In genomic region chr2:237904806-237905599, GRCh38 we compare ENCODE assay signal across 8 cellular contexts. TPM values are rescaled to one million over a fixed set of nuclear protein-coding genes. Genes with fewer than 3 reads are reported as not detected.
DNase-seq lines count a peak whose midpoint lies in the region; ATAC-seq, FAIRE-seq and TF ChIP-seq lines count a peak whose summit lies in the region.

No MANE protein-coding gene starts in this region.

- H3K9me3 ChIP-seq in liver (ENCODE audit: control insufficient read depth in 4 of 4, low read length in 3 of 4), result no peaks in the 10 kb centered on the region
- H3K9me3 ChIP-seq in HepG2 (ENCODE audit: low read length), result no peaks in the 10 kb centered on the region
- peaks cover 0 to 6% of the 10 kb centered on the region in 2 donors for H3K9me3 ChIP-seq in transverse colon

- H3K27ac ChIP-seq in liver (ENCODE audit: low read depth in 1 of 2, low read length in 2 of 2), result peak overlapping the region in 1 of 2 donors; percentile 39
- no peak overlapping the region for H3K27ac ChIP-seq in HepG2 (ENCODE audit: extremely low read length, insufficient read depth, low read length)
- peak overlapping the region; percentile 54 to 83 (median 68) for H3K27ac ChIP-seq in transverse colon

- H3K27me3 Mint-ChIP-seq in activated naive CD8-positive, alpha-beta T cell treated with anti-CD3 and anti-CD28 coated beads, Interleukin-2, amount 50 U/mL, for 24 hours, result no peaks in the 10 kb centered on the region

- no peak for FAIRE-seq in HepG2 (lab: Jason Lieb, UNC)

- WGBS in liver, result 68% methylated on average over 16 of the region's 16 CpGs
- 37% methylated on average over 16 of the region's 16 CpGs for WGBS in HepG2 (ENCODE audit: low lambda C conversion rate)
- 30 to 34% methylated on average over 7 to 16 of the region's 16 CpGs for WGBS in transverse colon (ENCODE audit: low coverage in 1 of 2), 2 donors

- H3K79me2 ChIP-seq in HepG2 (ENCODE audit: insufficient read depth, low read length), result no peaks in the 10 kb centered on the region

- H3K36me3 Mint-ChIP-seq in activated naive CD8-positive, alpha-beta T cell treated with anti-CD3 and anti-CD28 coated beads, Interleukin-2, amount 50 U/mL, for 24 hours (ENCODE audit: low read depth), result peaks cover 3% of the 10 kb centered on the region

- intact Hi-C loops in HepG2 (cut with micrococcal nuclease; ENCODE audit: unreplicated experiment) (no loop called here), transverse colon (cut with DNase I; ENCODE audit: low total_unique reads) (no loop called here)

- POLR2A ChIA-PET in HepG2 (lab: Yijun Ruan, JAX), result no interaction called here

- DNase-seq in HepG2 (ENCODE audit: low spot score), result no peak
- DNase-seq in activated naive CD8-positive, alpha-beta T cell treated with anti-CD3 and anti-CD28 coated beads, Interleukin-2, amount 50 U/mL, for 24 hours, result peak; percentile 55
- no peak for DNase-seq in left lobe of liver (ENCODE audit: low spot score)
- DNase-seq in transverse colon, result peak; percentile 24
- DNase-seq in NCI-H774 (lab: John Stamatoyannopoulos, UW), result no peak
- DNase-seq in stimulated activated CD4-positive, alpha-beta T cell treated with anti-CD3 and anti-CD28 coated beads, Interleukin-1b, Interleukin-23, amount 100 ng/mL, for 48 hours, result no peak
- DNase-seq in NAMALWA (ENCODE audit: low spot score), result no peak

- no peaks in the 10 kb centered on the region for H4K20me1 ChIP-seq in HepG2 (ENCODE audit: insufficient read depth, low read length)

- H3K4me3 ChIP-seq in liver (ENCODE audit: low read depth in 1 of 3, low read length in 3 of 3) (no peak overlapping the region), HepG2 (replicated peaks in 1 of 3; ENCODE audit: insufficient read depth in 1 of 3, low read depth in 2 of 3, low read length in 3 of 3) (no peak overlapping the region), transverse colon (no peak overlapping the region)

- TF ChIP-seq EP300 in HepG2 (IDR thresholded peaks at IDR 0.05; ENCODE audit: low read depth in 2 of 2, low read length in 2 of 2) (no peak), HepG2 (CRISPR knock-in tag; IDR thresholded peaks at IDR 0.05; ENCODE audit: borderline replicate concordance) (no peak), transverse colon (IDR thresholded peaks at IDR 0.05; ENCODE audit: low read depth) (peak; percentile 71)

- no peak for TF ChIP-seq RAD21 in liver (IDR thresholded peaks at IDR 0.05)
- TF ChIP-seq RAD21 in HepG2 (CRISPR knock-in tag; IDR thresholded peaks at IDR 0.05), result no peak

- H3K9me3 Mint-ChIP-seq in activated naive CD8-positive, alpha-beta T cell treated with anti-CD3 and anti-CD28 coated beads, Interleukin-2, amount 50 U/mL, for 24 hours, result peaks cover 11% of the 10 kb centered on the region

- H3K27me3 ChIP-seq in liver (ENCODE audit: control insufficient read depth in 4 of 4, insufficient read depth in 4 of 4, low read length in 3 of 4) (no peaks in the 10 kb centered on the region), HepG2 (ENCODE audit: control insufficient read depth in 1 of 2, insufficient read depth in 2 of 2, low read length in 2 of 2) (peaks cover 3 to 23% of the 10 kb centered on the region in 2 experiments; a peak in 3 of 5 replicates), transverse colon (no peaks in the 10 kb centered on the region)

- TF ChIP-seq CTCF in liver (IDR thresholded peaks at IDR 0.05; ENCODE audit: low read depth, low read length, missing input control) (no peak), HepG2 (CRISPR knock-in tag; IDR thresholded peaks at IDR 0.05) (no peak), transverse colon (IDR thresholded peaks at IDR 0.05) (no peak)

- H3K4me3 Mint-ChIP-seq in activated naive CD8-positive, alpha-beta T cell treated with anti-CD3 and anti-CD28 coated beads, Interleukin-2, amount 50 U/mL, for 24 hours, result peak overlapping the region; percentile 57

- CTCF ChIA-PET in HepG2 (lab: Yijun Ruan, JAX; ENCODE audit: low intra/inter-chr PET ratio, low total read pairs), result no interaction called here

- no TSS peak for BruUV-seq in HepG2 (replicated peaks; lab: Mats Ljungman, UMichigan)

- in situ Hi-C loops in HepG2 (cut with HindIII; ENCODE audit: extremely low pct_ligation_motif_present, low pct_unique_long_range_greater_than_20kb) (no loop called here), transverse colon (cut with MboI; ENCODE audit: low pct_ligation_motif_present in 1 of 4, low pct_unique_long_range_greater_than_20kb in 1 of 4, low sequenced_read_pairs in 3 of 4) (no loop called here)

- H3K9ac ChIP-seq in liver (ENCODE audit: low read depth in 1 of 2, low read length in 2 of 2) (no peak overlapping the region), HepG2 (ENCODE audit: insufficient read depth, low read depth, low read length) (no peak overlapping the region)

- peaks cover 45% of the 10 kb centered on the region for H3K4me1 Mint-ChIP-seq in activated naive CD8-positive, alpha-beta T cell treated with anti-CD3 and anti-CD28 coated beads, Interleukin-2, amount 50 U/mL, for 24 hours

- H3K4me1 ChIP-seq in liver (ENCODE audit: control insufficient read depth in 4 of 4, insufficient read depth in 4 of 4, low read length in 3 of 4) (no peaks in the 10 kb centered on the region), HepG2 (ENCODE audit: insufficient read depth, low read length) (no peaks in the 10 kb centered on the region), transverse colon (peaks cover 0 to 8% (median 3%) of the 10 kb centered on the region in 4 donors)

- ATAC-seq in HepG2, result no peak
- ATAC-seq in activated naive CD8-positive, alpha-beta T cell treated with anti-CD3 and anti-CD28 coated beads, Interleukin-2, amount 50 U/mL, for 24 hours, result peak; percentile 34
- peak; percentile 38 for ATAC-seq in left lobe of liver

- TF ChIP-seq POLR2A in HepG2 (IDR thresholded peaks at IDR 0.05; ENCODE audit: insufficient read depth in 1 of 2, low read depth in 2 of 2, low read length in 2 of 2) (no peak), transverse colon (IDR thresholded peaks at IDR 0.05) (no peak)

- no peak overlapping the region for H2AFZ ChIP-seq in HepG2 (ENCODE audit: low read length)

- peak overlapping the region; percentile 82 for H3K27ac Mint-ChIP-seq in activated naive CD8-positive, alpha-beta T cell treated with anti-CD3 and anti-CD28 coated beads, Interleukin-2, amount 50 U/mL, for 24 hours

- H3K36me3 ChIP-seq in liver (ENCODE audit: control insufficient read depth in 4 of 4, insufficient read depth in 3 of 4, low read depth in 1 of 4, low read length in 3 of 4) (no peaks in the 10 kb centered on the region), HepG2 (replicated peaks in 1 of 2; ENCODE audit: control insufficient read depth in 1 of 2, insufficient read depth in 2 of 2, low read length in 2 of 2) (no peaks in the 10 kb centered on the region), transverse colon (no peaks in the 10 kb centered on the region)

- no peak overlapping the region for H3K4me2 ChIP-seq in HepG2 (ENCODE audit: low read depth, low read length)

TF ChIP-seq in HepG2, 621 proteins besides CTCF, POLR2A, EP300 and RAD21 (continues in another document):
- TF ChIP-seq DPF2 (CRISPR knock-in tag; IDR thresholded peaks at IDR 0.05; ENCODE audit: borderline replicate concordance, low read depth), result no peak

RNA-seq across cellular contexts. Expression of gene RAMP1, which starts 45.6 kb away (rescaled TPM):
- total RNA-seq in liver (10 to 100 TPM in 1 of 2 donors, 1 to 10 TPM in 1; 3.1 to 17.8 TPM), HepG2 (2016; rRNA removed; fragmentation: Illumina TruSeq; extraction: Trizol) (0.29 TPM in 1 of 2 replicates, not detected in the other), left lobe of liver (10.0 TPM), transverse colon (100 to 1,000 TPM in 2 of 4 donors, 10 to 100 TPM in 2; 47.5 to 158 (median 95.7) TPM)
- polyA plus RNA-seq in liver (100 to 1,000 TPM in 1 of 2 donors, 10 to 100 TPM in 1; 29.2 to 129 TPM), HepG2 (2011; rRNA removed) (0.61 and 1.9 TPM in 2 replicates)
- total RNA-seq in HepG2 (2016; cell fraction: cytosol; rRNA removed; fragmentation: Illumina TruSeq; extraction: Trizol; ENCODE audit: low read depth), result not detected in 2 replicates
- total RNA-seq in HepG2 (2016; cell fraction: insoluble cytoplasmic fraction; rRNA removed; fragmentation: Illumina TruSeq; extraction: Trizol), result 0.17 TPM in 1 of 2 replicates, not detected in the other
- 0.19 TPM in 1 of 2 replicates, not detected in the other for total RNA-seq in HepG2 (2016; cell fraction: membrane; rRNA removed; fragmentation: Illumina TruSeq; extraction: Trizol)
- not detected in 2 replicates for total RNA-seq in HepG2 (2016; cell fraction: nucleus; rRNA removed; fragmentation: Illumina TruSeq; extraction: Trizol)
- polyA plus RNA-seq in HepG2 (2011; cell fraction: cytosol; rRNA removed), result 0.83 and 1.1 TPM in 2 replicates
- 0.68 and 1.2 TPM in 2 replicates for polyA plus RNA-seq in HepG2 (2011; cell fraction: nucleus; rRNA removed)
- polyA plus RNA-seq in HepG2 (2012), result 0.19 and 1.2 TPM in 2 replicates
- 0.24 TPM in 1 of 2 replicates, not detected in the other for polyA plus RNA-seq in HepG2 (2016; cell fraction: cytosol; fragmentation: Illumina TruSeq; extraction: Trizol; ENCODE audit: low read depth)
- not detected in 2 replicates for polyA plus RNA-seq in HepG2 (2016; cell fraction: insoluble cytoplasmic fraction; fragmentation: Illumina TruSeq; extraction: Trizol; ENCODE audit: low read depth)
- not detected in 2 replicates for polyA plus RNA-seq in HepG2 (2016; cell fraction: membrane; fragmentation: Illumina TruSeq; extraction: Trizol; ENCODE audit: low read depth)
- polyA plus RNA-seq in HepG2 (2016; cell fraction: nucleus; fragmentation: Illumina TruSeq; extraction: Trizol; ENCODE audit: insufficient read depth, low read depth), result 0.85 and 1.1 TPM in 2 replicates
- polyA minus RNA-seq in HepG2 (2011; rRNA and poly(A)+ RNA removed; ENCODE audit: low replicate concordance), result not detected in 2 replicates
- not detected in 2 replicates for polyA minus RNA-seq in HepG2 (2011; cell fraction: cytosol; rRNA and poly(A)+ RNA removed)
- not detected in 2 replicates for polyA minus RNA-seq in HepG2 (2011; cell fraction: nucleus; rRNA and poly(A)+ RNA removed)

Comparison
In these comparisons a context has a peak if more than half of its experiments do, and no peak if none do; other contexts are left out.
1. DNase-seq: peak in activated naive CD8-positive, alpha-beta T cell treated with anti-CD3 and anti-CD28 coated beads, Interleukin-2, amount 50 U/mL, for 24 hours (single experiment) and transverse colon (single experiment); none in HepG2 (single experiment), left lobe of liver (single experiment), NCI-H774 (single experiment), stimulated activated CD4-positive, alpha-beta T cell treated with anti-CD3 and anti-CD28 coated beads, Interleukin-1b, Interleukin-23, amount 100 ng/mL, for 48 hours (single experiment) and NAMALWA (single experiment).